12 cellular contexts compared by ENCODE assay signal in the genomic region with DNA sequence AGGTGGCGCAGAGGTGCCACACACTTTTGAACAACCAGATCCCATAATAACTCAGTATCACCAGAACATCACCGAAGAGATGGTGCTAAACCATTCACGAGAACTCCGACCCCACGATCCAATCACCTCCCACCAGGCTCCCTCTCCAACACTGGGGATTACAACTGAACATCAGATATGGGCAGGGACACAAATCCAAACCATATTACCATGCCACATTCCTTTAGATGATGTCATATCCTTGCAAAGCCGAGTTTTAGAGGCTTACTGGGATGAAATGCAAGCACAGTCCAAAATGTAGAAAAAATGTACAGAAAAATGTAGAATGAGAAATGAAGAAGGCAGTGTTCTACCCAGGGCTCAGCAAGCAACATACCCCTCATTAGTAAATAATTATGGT.
A peak's percentile ranks its signal among the peaks of the same experiment; 100 is the strongest.
DNase-seq lines count a peak whose midpoint lies in the region; ATAC-seq and TF ChIP-seq lines count a peak whose summit lies in the region.
"Had no signal": no experiment of that assay in that cellular context is flagged by ENCODE, and none has a peak within 500 bp of the region (broad histone marks: within the 10 kb centered on the region; RNA-seq: fewer than 3 reads in every experiment).

No MANE protein-coding gene starts in this region.

- no peak for ATAC-seq in HG02981 (IDR thresholded peaks at IDR 0.05; ENCODE audit: unreplicated experiment)
- ATAC-seq: activated CD8-positive, alpha-beta T cell treated with anti-CD3 and anti-CD28 coated beads for 36 hours had no signal

- peak; percentile 53 for DNase-seq in GM04503 (ENCODE audit: low read depth)
- peak; percentile 53 to 71 for DNase-seq in SJSA1 (ENCODE audit: low read depth in 1 of 2, low spot score in 2 of 2)
- peak; percentile 80 for DNase-seq in fibroblast of pulmonary artery (ENCODE audit: low read depth)
- peak; percentile 59 for DNase-seq in skeletal muscle cell (ENCODE audit: low read depth)
- no peak for DNase-seq in HuH-7.5 (ENCODE audit: low spot score)
- DNase-seq in hippocampal formation (lab: John Stamatoyannopoulos, UW): no peak
- no peak for DNase-seq in prostate gland (ENCODE audit: low spot score)
- DNase-seq: activated CD8-positive, alpha-beta T cell treated with anti-CD3 and anti-CD28 coated beads for 36 hours; DMS153; NCI-H1417 treated with DMSO at 0.1 percent for 48 hours; uterus had no signal

- TF ChIP-seq CTCF in fibroblast of pulmonary artery (IDR thresholded peaks at IDR 0.05; ENCODE audit: low read length, missing control alignments) (no peak), prostate gland (IDR thresholded peaks at IDR 0.05) (no peak)

- H3K27me3 ChIP-seq in SJSA1 (replicated peaks) (no peaks in the 10 kb centered on the region), prostate gland (replicated peaks; ENCODE audit: insufficient read depth) (no peaks in the 10 kb centered on the region)
- H3K27me3 ChIP-seq: uterus had no signal

- intact Hi-C loops in prostate gland (cut with DNase I): no loop called here

- H3K27ac ChIP-seq in SJSA1: peak overlapping the region; percentile 54
- no peak overlapping the region for H3K27ac ChIP-seq in prostate gland
- H3K27ac ChIP-seq: uterus had no signal

- H3K36me3 ChIP-seq in SJSA1 (no peaks in the 10 kb centered on the region), prostate gland (no peaks in the 10 kb centered on the region)
- H3K36me3 ChIP-seq: uterus had no signal

- 84% methylated on average over 6 of the region's 6 CpGs for WGBS in prostate gland

- no peaks in the 10 kb centered on the region for H3K9me3 ChIP-seq in SJSA1 (replicated peaks)
- H3K9me3 ChIP-seq in prostate gland: no peaks in the 10 kb centered on the region
- H3K9me3 ChIP-seq: uterus had no signal

- H3K4me3 ChIP-seq in SJSA1 (no peak overlapping the region), fibroblast of pulmonary artery (replicated peaks; ENCODE audit: low read depth, low read length) (no peak overlapping the region), skeletal muscle cell (ENCODE audit: low read depth, low read length) (no peak overlapping the region), prostate gland (no peak overlapping the region)
- H3K4me3 ChIP-seq: uterus had no signal

- no peak for TF ChIP-seq POLR2A in prostate gland (IDR thresholded peaks at IDR 0.05)

- H3K4me1 ChIP-seq in SJSA1 (replicated peaks) (peaks cover 19% of the 10 kb centered on the region), prostate gland (replicated peaks) (no peaks in the 10 kb centered on the region)
- H3K4me1 ChIP-seq: uterus had no signal

Comparison
In these comparisons a context has a peak if more than half of its experiments do, and no peak if none do; other contexts are left out.
1. DNase-seq: peak in GM04503 (single experiment), SJSA1 (2 of 2), fibroblast of pulmonary artery (single experiment) and skeletal muscle cell (single experiment); none in HuH-7.5 (single experiment), hippocampal formation (0 of 2) and prostate gland (single experiment).